Comparison of ENCODE assay signal across 1 cellular context in genomic region chr17:70989301-70989700, GRCh38.
TF ChIP-seq lines count a peak whose summit lies in the region.

No MANE protein-coding gene starts in this region.

TF ChIP-seq in H1, 55 proteins besides CTCF, POLR2A, EP300 and RAD21 (continued from another document):
- TF ChIP-seq SIN3A (conservative IDR thresholded peaks at IDR 0.05 in 1 of 2, IDR thresholded peaks at IDR 0.05 in 1 of 2; ENCODE audit: low read depth in 1 of 2, low read length in 2 of 2) (no peak), RNF2 (IDR thresholded peaks at IDR 0.05; ENCODE audit: borderline replicate concordance, low read depth, low read length, missing control alignments, poor library complexity, severe bottlenecking) (no peak), SAP30 (IDR thresholded peaks at IDR 0.05; ENCODE audit: insufficient read depth, insufficient replicate concordance, low read length) (no peak), EZH2 (IDR thresholded peaks at IDR 0.05; ENCODE audit: low read depth, low read length, severe bottlenecking) (no peak), YY1 (IDR thresholded peaks at IDR 0.05; ENCODE audit: low read depth, low read length) (no peak), FOSL1 (IDR thresholded peaks at IDR 0.05; ENCODE audit: insufficient read depth, low read depth, low read length) (no peak), TCF12 (IDR thresholded peaks at IDR 0.05; ENCODE audit: low read depth, low read length) (no peak), RBBP5 (IDR thresholded peaks at IDR 0.05; ENCODE audit: borderline replicate concordance, low read depth, low read length) (no peak), MAX (IDR thresholded peaks at IDR 0.05) (no peak), POLR2AphosphoS5 (IDR thresholded peaks at IDR 0.05; ENCODE audit: low read depth, low read length) (no peak)
